11 cellular contexts compared by ENCODE assay signal in the genomic region with DNA sequence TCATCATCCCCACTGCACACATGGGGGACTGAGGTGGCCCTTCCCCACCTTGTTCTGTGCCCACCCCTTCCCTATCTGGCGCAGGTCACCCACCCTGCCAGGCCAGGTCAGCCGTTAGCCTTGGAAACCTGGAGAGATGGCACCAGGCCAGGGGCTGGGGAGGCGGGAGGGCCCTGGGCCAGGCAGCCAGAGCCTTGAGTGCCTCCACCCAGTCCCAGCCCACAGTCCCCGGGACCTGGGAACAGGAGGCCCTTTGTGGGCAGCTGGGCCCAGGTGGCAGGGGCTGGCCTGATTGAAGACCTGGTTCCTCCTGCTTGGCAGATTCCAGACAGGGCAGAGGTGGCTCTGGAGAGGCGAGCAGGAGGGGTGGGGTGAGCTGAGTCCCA.
A peak's percentile ranks its signal among the peaks of the same experiment; 100 is the strongest.
DNase-seq lines count a peak whose midpoint lies in the region; ATAC-seq and TF ChIP-seq lines count a peak whose summit lies in the region.
"Had no signal": no experiment of that assay in that cellular context is flagged by ENCODE, and none has a peak within 500 bp of the region (broad histone marks: within the 10 kb centered on the region; RNA-seq: fewer than 3 reads in every experiment).

No MANE protein-coding gene starts in this region.

- H3K9ac ChIP-seq in muscle layer of colon (ENCODE audit: low read length): no peak overlapping the region

- H3K4me1 ChIP-seq in muscle layer of colon (ENCODE audit: insufficient read depth, low read length) (peaks cover 40% of the 10 kb centered on the region), upper lobe of left lung (peaks cover 43 to 49% (median 43%) of the 10 kb centered on the region in 4 donors)

- TF ChIP-seq POLR2A in upper lobe of left lung (IDR thresholded peaks at IDR 0.05): no peak

- no peak for TF ChIP-seq EP300 in upper lobe of left lung (IDR thresholded peaks at IDR 0.05)

- ATAC-seq in esophagus mucosa: peak; percentile 16
- ATAC-seq in upper lobe of left lung (ENCODE audit: low FRiP score in 2 of 2): peak; percentile 13 to 27
- ATAC-seq in GM21723 (IDR thresholded peaks at IDR 0.05; ENCODE audit: unreplicated experiment): no peak

- H3K27ac ChIP-seq in RWPE1 (peak overlapping the region; percentile 99), muscle layer of colon (ENCODE audit: low read depth, low read length) (peak overlapping the region; percentile 66), upper lobe of left lung (peak overlapping the region; percentile 74 to 93 (median 88))
- H3K27ac ChIP-seq: SK-N-MC had no signal

- POLR2A ChIA-PET in RWPE1 (lab: Yijun Ruan, JAX; ENCODE audit: low non-redundant PET): no interaction called here

- no peak for TF ChIP-seq CTCF in RWPE1 (conservative IDR thresholded peaks at IDR 0.05; ENCODE audit: low read depth)
- no peak for TF ChIP-seq CTCF in upper lobe of left lung (IDR thresholded peaks at IDR 0.05)

- CTCF ChIA-PET in RWPE1 (lab: Yijun Ruan, JAX): interaction anchor here (0.7 to 2.1 kb wide), 8 partner anchors 14 to 538 kb away, joined by 4 to 8 read pairs (median 6); partner anchors contain the start of gene TOR2A

- H3K36me3 ChIP-seq in muscle layer of colon (ENCODE audit: insufficient read depth, low read length) (peaks cover 44% of the 10 kb centered on the region), upper lobe of left lung (peaks cover 16 to 82% (median 48%) of the 10 kb centered on the region in 4 donors)

- H3K9me3 ChIP-seq in muscle layer of colon (ENCODE audit: low read length) (peaks cover 10% of the 10 kb centered on the region), upper lobe of left lung (peaks cover 0 to 15% (median 4%) of the 10 kb centered on the region in 4 donors)

- WGBS in upper lobe of left lung, 2 donors: 52 to 54% methylated on average over 2 to 5 of the region's 5 CpGs

- no peaks in the 10 kb centered on the region for H3K27me3 ChIP-seq in muscle layer of colon (ENCODE audit: control insufficient read depth in 1 of 2, insufficient read depth in 2 of 2, low read length in 2 of 2)
- no peaks in the 10 kb centered on the region for H3K27me3 ChIP-seq in upper lobe of left lung

- DNase-seq in RWPE1 (ENCODE audit: low spot score) (no peak), upper lobe of left lung (peak; percentile 69 to 83), NCI-H446 treated with DMSO at 0.1 percent for 48 hours (lab: John Stamatoyannopoulos, UW) (no peak), RPMI8226 (no peak)
- no peak for DNase-seq in activated naive CD4-positive, alpha-beta T cell (lab: John Stamatoyannopoulos, UW)
- DNase-seq: activated T-cell treated with anti-CD3 and anti-CD28 coated beads, Interleukin-2, amount 50 U/mL, for 1 hour; effector memory CD4-positive, alpha-beta T cell had no signal

- peak overlapping the region in 1 of 2 donors; percentile 27 for H3K4me3 ChIP-seq in muscle layer of colon (ENCODE audit: low read depth in 1 of 2, low read length in 2 of 2)
- no peak overlapping the region for H3K4me3 ChIP-seq in upper lobe of left lung
- H3K4me3 ChIP-seq: SK-N-MC had no signal

Comparison
In these comparisons a context has a peak if more than half of its experiments do, and no peak if none do; other contexts are left out.
1. DNase-seq: peak in upper lobe of left lung (2 of 2); none in RWPE1 (single experiment), NCI-H446 treated with DMSO at 0.1 percent for 48 hours (single experiment), activated naive CD4-positive, alpha-beta T cell (0 of 4) and RPMI8226 (single experiment).
2. Peak in every context shown above with its lines, with median percentiles within 50 percentile points of each other: H3K27ac ChIP-seq.